1 cellular context compared by ENCODE assay signal in genomic region chr20:47038581-47039560, GRCh38.
TF ChIP-seq lines count a peak whose summit lies in the region.

No MANE protein-coding gene starts in this region.

TF ChIP-seq in K562, 482 proteins besides CTCF, POLR2A, EP300 and RAD21 (continued from another document):
- TF ChIP-seq, protein P1, sequence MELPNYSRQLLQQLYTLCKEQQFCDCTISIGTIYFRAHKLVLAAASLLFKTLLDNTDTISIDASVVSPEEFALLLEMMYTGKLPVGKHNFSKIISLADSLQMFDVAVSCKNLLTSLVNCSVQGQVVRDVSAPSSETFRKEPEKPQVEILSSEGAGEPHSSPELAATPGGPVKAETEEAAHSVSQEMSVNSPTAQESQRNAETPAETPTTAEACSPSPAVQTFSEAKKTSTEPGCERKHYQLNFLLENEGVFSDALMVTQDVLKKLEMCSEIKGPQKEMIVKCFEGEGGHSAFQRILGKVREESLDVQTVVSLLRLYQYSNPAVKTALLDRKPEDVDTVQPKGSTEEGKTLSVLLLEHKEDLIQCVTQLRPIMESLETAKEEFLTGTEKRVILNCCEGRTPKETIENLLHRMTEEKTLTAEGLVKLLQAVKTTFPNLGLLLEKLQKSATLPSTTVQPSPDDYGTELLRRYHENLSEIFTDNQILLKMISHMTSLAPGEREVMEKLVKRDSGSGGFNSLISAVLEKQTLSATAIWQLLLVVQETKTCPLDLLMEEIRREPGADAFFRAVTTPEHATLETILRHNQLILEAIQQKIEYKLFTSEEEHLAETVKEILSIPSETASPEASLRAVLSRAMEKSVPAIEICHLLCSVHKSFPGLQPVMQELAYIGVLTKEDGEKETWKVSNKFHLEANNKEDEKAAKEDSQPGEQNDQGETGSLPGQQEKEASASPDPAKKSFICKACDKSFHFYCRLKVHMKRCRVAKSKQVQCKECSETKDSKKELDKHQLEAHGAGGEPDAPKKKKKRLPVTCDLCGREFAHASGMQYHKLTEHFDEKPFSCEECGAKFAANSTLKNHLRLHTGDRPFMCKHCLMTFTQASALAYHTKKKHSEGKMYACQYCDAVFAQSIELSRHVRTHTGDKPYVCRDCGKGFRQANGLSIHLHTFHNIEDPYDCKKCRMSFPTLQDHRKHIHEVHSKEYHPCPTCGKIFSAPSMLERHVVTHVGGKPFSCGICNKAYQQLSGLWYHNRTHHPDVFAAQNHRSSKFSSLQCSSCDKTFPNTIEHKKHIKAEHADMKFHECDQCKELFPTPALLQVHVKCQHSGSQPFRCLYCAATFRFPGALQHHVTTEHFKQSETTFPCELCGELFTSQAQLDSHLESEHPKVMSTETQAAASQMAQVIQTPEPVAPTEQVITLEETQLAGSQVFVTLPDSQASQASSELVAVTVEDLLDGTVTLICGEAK (IDR thresholded peaks at IDR 0.05), result peak; percentile 92
- TF ChIP-seq, protein P1 (CRISPR knock-in tag; IDR thresholded peaks at IDR 0.05), result peak; percentile 81
- peak; percentile 75; the same call in 1 of the 2 replicates for TF ChIP-seq SPI1 (IDR thresholded peaks at IDR 0.05; ENCODE audit: borderline replicate concordance, low read depth, low read length)
TF ChIP-seq in K562: peak in this region for 2.
